15 cellular contexts compared by ENCODE assay signal in genomic region chr10:12710157-12710556, GRCh38.
DNase-seq lines count a peak whose midpoint lies in the region; ATAC-seq, FAIRE-seq and TF ChIP-seq lines count a peak whose summit lies in the region.
"Had no signal": no experiment of that assay in that cellular context is flagged by ENCODE, and none has a peak within 500 bp of the region (broad histone marks: within the 10 kb centered on the region; RNA-seq: fewer than 3 reads in every experiment).

No MANE protein-coding gene starts in this region.

- H3K36me3 Mint-ChIP-seq in Caco-2 (ENCODE audit: insufficient read depth, unreplicated experiment) (no peaks in the 10 kb centered on the region), astrocyte (ENCODE audit: low read depth, unreplicated experiment) (no peaks in the 10 kb centered on the region)

- FAIRE-seq in astrocyte (lab: Jason Lieb, UNC) (no peak), HepG2 (lab: Jason Lieb, UNC) (no peak)

- H3K27ac Mint-ChIP-seq in Caco-2 (ENCODE audit: unreplicated experiment) (peak overlapping the region; percentile 91), astrocyte (ENCODE audit: unreplicated experiment) (peak overlapping the region; percentile 99)

- no peaks in the 10 kb centered on the region for H4K20me1 ChIP-seq in KMS-11 (ENCODE audit: insufficient read depth)
- no peaks in the 10 kb centered on the region for H4K20me1 ChIP-seq in astrocyte (ENCODE audit: insufficient read depth, low read length)
- H4K20me1 ChIP-seq in HepG2 (ENCODE audit: insufficient read depth, low read length), result no peaks in the 10 kb centered on the region

- H2BK120ac ChIP-seq in trophoblast cell (ENCODE audit: insufficient read depth, low read length, poor library complexity), result no peak overlapping the region

- H3K4me3 ChIP-seq in Caco-2 (ENCODE audit: low read depth, low read length) (no peak overlapping the region), KMS-11 (IDR thresholded peaks at IDR 0.05; ENCODE audit: insufficient read depth, low read depth, low read length) (no peak overlapping the region), astrocyte (ENCODE audit: insufficient read depth, low read depth, low read length) (no peak overlapping the region), trophoblast cell (ENCODE audit: low read depth, low read length) (no peak overlapping the region), HepG2 (replicated peaks in 1 of 3; ENCODE audit: insufficient read depth in 1 of 3, low read depth in 2 of 3, low read length in 3 of 3) (no peak overlapping the region)
- H3K4me3 ChIP-seq: BLaER1, breast epithelium had no signal

- in situ Hi-C loops in HepG2 (cut with HindIII; ENCODE audit: extremely low pct_ligation_motif_present, low pct_unique_long_range_greater_than_20kb), result loop anchor here (10.0 kb wide), 1 partner anchor 365 kb away; no protein-coding TSS in a partner anchor

- H3K79me2 ChIP-seq in KMS-11 (ENCODE audit: insufficient read depth, low read depth) (no peaks in the 10 kb centered on the region), astrocyte (ENCODE audit: insufficient read depth, low read length) (no peaks in the 10 kb centered on the region), trophoblast cell (ENCODE audit: control insufficient read depth, insufficient read depth, low read length, poor library complexity) (no peaks in the 10 kb centered on the region), HepG2 (ENCODE audit: insufficient read depth, low read length) (no peaks in the 10 kb centered on the region)

- no peaks in the 10 kb centered on the region for H3K27me3 Mint-ChIP-seq in Caco-2 (ENCODE audit: insufficient read depth, unreplicated experiment)
- H3K27me3 Mint-ChIP-seq in astrocyte (ENCODE audit: low read depth, unreplicated experiment), result no peaks in the 10 kb centered on the region

- ATAC-seq in HG03378 (IDR thresholded peaks at IDR 0.05; ENCODE audit: unreplicated experiment), result no peak
- no peak for ATAC-seq in HepG2
- no peak for ATAC-seq in GM21723 (IDR thresholded peaks at IDR 0.05; ENCODE audit: unreplicated experiment)

- no peak overlapping the region for H3K9ac ChIP-seq in KMS-11
- H3K9ac ChIP-seq in astrocyte (ENCODE audit: low read length), result peak overlapping the region; percentile 67
- H3K9ac ChIP-seq in trophoblast cell (ENCODE audit: low read length), result no peak overlapping the region
- no peak overlapping the region for H3K9ac ChIP-seq in HepG2 (ENCODE audit: insufficient read depth, low read depth, low read length)
- H3K9ac ChIP-seq: BLaER1 had no signal

- H3K4me2 ChIP-seq in KMS-11, result no peak overlapping the region; the same call in 1 of the 2 replicates
- H3K4me2 ChIP-seq in astrocyte (ENCODE audit: low read length), result no peak overlapping the region
- no peak overlapping the region for H3K4me2 ChIP-seq in trophoblast cell (ENCODE audit: low read length)
- H3K4me2 ChIP-seq in HepG2 (ENCODE audit: low read depth, low read length), result no peak overlapping the region
- H3K4me2 ChIP-seq: BLaER1 had no signal

- peaks cover 34% of the 10 kb centered on the region for H3K4me1 Mint-ChIP-seq in Caco-2 (ENCODE audit: low read depth, unreplicated experiment)
- peaks cover 63% of the 10 kb centered on the region for H3K4me1 Mint-ChIP-seq in astrocyte (ENCODE audit: low read depth, unreplicated experiment)

- TF ChIP-seq CTCF in Caco-2 (IDR thresholded peaks at IDR 0.05; ENCODE audit: insufficient read depth in 1 of 2, low read depth in 1 of 2, low read length in 1 of 2, severe bottlenecking in 1 of 2, unreplicated experiment in 1 of 2) (no peak), KMS-11 (conservative IDR thresholded peaks at IDR 0.05; ENCODE audit: low read depth, low read length) (no peak), astrocyte (IDR thresholded peaks at IDR 0.05; ENCODE audit: insufficient read depth, low read depth, low read length) (no peak), HepG2 (CRISPR knock-in tag; IDR thresholded peaks at IDR 0.05) (no peak)

- no CpG with 5 or more reads among the region's 8 CpGs for WGBS in trophoblast cell (ENCODE audit: extremely low coverage, insufficient coverage, insufficient read length)
- WGBS in HepG2 (ENCODE audit: low lambda C conversion rate), result 57% methylated on average over 8 of the region's 8 CpGs

- no peaks in the 10 kb centered on the region for H3K9me3 ChIP-seq in Caco-2
- no peaks in the 10 kb centered on the region for H3K9me3 ChIP-seq in astrocyte (ENCODE audit: insufficient read depth, low read depth, low read length)
- no peaks in the 10 kb centered on the region for H3K9me3 ChIP-seq in trophoblast cell (ENCODE audit: insufficient read depth, low read depth, low read length)
- no peaks in the 10 kb centered on the region for H3K9me3 ChIP-seq in HepG2 (ENCODE audit: low read length)
- H3K9me3 ChIP-seq: BLaER1, breast epithelium had no signal

- POLR2A ChIA-PET in Caco-2 (lab: Charles Lee) (no interaction called here), HepG2 (lab: Yijun Ruan, JAX) (no interaction called here)

- H3K27ac ChIP-seq in KMS-11, result peak overlapping the region; percentile 49; the same call in 1 of the 2 replicates
- H3K27ac ChIP-seq in astrocyte (ENCODE audit: low read depth, low read length), result peak overlapping the region; percentile 91
- no peak overlapping the region for H3K27ac ChIP-seq in trophoblast cell (ENCODE audit: low read depth, low read length)
- no peak overlapping the region for H3K27ac ChIP-seq in HepG2 (ENCODE audit: extremely low read length, insufficient read depth, low read length)
- H3K27ac ChIP-seq: BLaER1 had no signal

- H3K27me3 ChIP-seq in Caco-2 (replicated peaks; ENCODE audit: control insufficient read depth, insufficient read depth, low read length) (no peaks in the 10 kb centered on the region), KMS-11 (ENCODE audit: insufficient read depth, low read depth) (no peaks in the 10 kb centered on the region), astrocyte (ENCODE audit: insufficient read depth, low read length) (no peaks in the 10 kb centered on the region), trophoblast cell (ENCODE audit: insufficient read depth, low read length) (no peaks in the 10 kb centered on the region), HepG2 (ENCODE audit: control insufficient read depth in 1 of 2, insufficient read depth in 2 of 2, low read length in 2 of 2) (no peaks in the 10 kb centered on the region)
- H3K27me3 ChIP-seq: BLaER1, breast epithelium had no signal

- H3K9me3 Mint-ChIP-seq in Caco-2 (ENCODE audit: unreplicated experiment), result no peaks in the 10 kb centered on the region
- no peaks in the 10 kb centered on the region for H3K9me3 Mint-ChIP-seq in astrocyte (ENCODE audit: unreplicated experiment)
- H3K9me3 Mint-ChIP-seq: activated naive CD4-positive, alpha-beta T cell treated with anti-CD3 and anti-CD28 coated beads for 36 hours had no signal

- intact Hi-C loops in Caco-2 (cut with micrococcal nuclease; ENCODE audit: unreplicated experiment) (loop anchor here (2.0 to 5.0 kb wide), 3 partner anchors 53 to 498 kb away; no protein-coding TSS in a partner anchor), HepG2 (cut with micrococcal nuclease; ENCODE audit: unreplicated experiment) (no loop called here)

- H2BK5ac ChIP-seq in trophoblast cell (ENCODE audit: low read depth, low read length, poor library complexity), result no peak overlapping the region

- H3K4me3 Mint-ChIP-seq in Caco-2 (ENCODE audit: unreplicated experiment) (no peak overlapping the region), astrocyte (ENCODE audit: unreplicated experiment) (no peak overlapping the region)
- H3K4me3 Mint-ChIP-seq: activated naive CD4-positive, alpha-beta T cell treated with anti-CD3 and anti-CD28 coated beads for 36 hours had no signal

- TF ChIP-seq RAD21 in HepG2 (CRISPR knock-in tag; IDR thresholded peaks at IDR 0.05), result no peak

- TF ChIP-seq POLR2A in HepG2 (IDR thresholded peaks at IDR 0.05; ENCODE audit: insufficient read depth in 1 of 2, low read depth in 2 of 2, low read length in 2 of 2), result no peak

- H3K14ac ChIP-seq in trophoblast cell (ENCODE audit: low read length), result no peak overlapping the region

- CTCF ChIA-PET in Caco-2 (lab: Charles Lee), result interaction anchor here (0.5 to 1.3 kb wide), 6 partner anchors 11 to 380 kb away, joined by 3 to 6 read pairs (median 3); no protein-coding TSS in a partner anchor
- CTCF ChIA-PET in HepG2 (lab: Yijun Ruan, JAX; ENCODE audit: low intra/inter-chr PET ratio, low total read pairs), result no interaction called here

- H4K91ac ChIP-seq in trophoblast cell (ENCODE audit: low read depth, low read length), result peak overlapping the region; percentile 51

- no peak overlapping the region for H3K4ac ChIP-seq in trophoblast cell (ENCODE audit: low read depth, low read length)

- TF ChIP-seq EP300 in HepG2 (IDR thresholded peaks at IDR 0.05; ENCODE audit: low read depth in 2 of 2, low read length in 2 of 2) (no peak), HepG2 (CRISPR knock-in tag; IDR thresholded peaks at IDR 0.05; ENCODE audit: borderline replicate concordance) (no peak)

- H3K79me1 ChIP-seq in trophoblast cell (ENCODE audit: low read length), result no peaks in the 10 kb centered on the region

- no peak overlapping the region for H3K18ac ChIP-seq in trophoblast cell (ENCODE audit: low read length)

- no peak overlapping the region for H2BK12ac ChIP-seq in trophoblast cell (ENCODE audit: low read length)

- H3K23ac ChIP-seq in trophoblast cell (ENCODE audit: low read length), result no peak overlapping the region

- no peak overlapping the region for H4K8ac ChIP-seq in trophoblast cell (ENCODE audit: low read depth, low read length)

- H3K4me1 ChIP-seq in Caco-2 (peaks cover 26% of the 10 kb centered on the region), KMS-11 (ENCODE audit: low read depth, poor library complexity, severe bottlenecking) (peaks cover 40% of the 10 kb centered on the region), astrocyte (ENCODE audit: insufficient read depth, low read length) (peaks cover 57% of the 10 kb centered on the region), trophoblast cell (ENCODE audit: control insufficient read depth in 1 of 2, insufficient read depth in 2 of 2, low read length in 2 of 2) (peaks cover 4 to 6% of the 10 kb centered on the region in 2 experiments), HepG2 (ENCODE audit: insufficient read depth, low read length) (no peaks in the 10 kb centered on the region)
- H3K4me1 ChIP-seq: breast epithelium had no signal

- H2AFZ ChIP-seq in KMS-11 (ENCODE audit: low read depth) (no peak overlapping the region), astrocyte (ENCODE audit: low read depth, low read length) (no peak overlapping the region), trophoblast cell (ENCODE audit: insufficient read depth, low read length, poor library complexity) (no peak overlapping the region), HepG2 (ENCODE audit: low read length) (no peak overlapping the region)

- BruUV-seq in Caco-2 (replicated peaks; lab: Mats Ljungman, UMichigan) (no TSS peak), HepG2 (replicated peaks; lab: Mats Ljungman, UMichigan) (no TSS peak)

- no peak overlapping the region for H2AK5ac ChIP-seq in trophoblast cell (ENCODE audit: low read length)

- H3K36me3 ChIP-seq in Caco-2 (ENCODE audit: control insufficient read depth, insufficient read depth, low read length) (no peaks in the 10 kb centered on the region), KMS-11 (ENCODE audit: insufficient read depth) (no peaks in the 10 kb centered on the region), astrocyte (ENCODE audit: insufficient read depth, low read length) (no peaks in the 10 kb centered on the region), trophoblast cell (ENCODE audit: control insufficient read depth in 1 of 2, insufficient read depth in 2 of 2, low read length in 2 of 2) (no peaks in the 10 kb centered on the region), HepG2 (replicated peaks in 1 of 2; ENCODE audit: control insufficient read depth in 1 of 2, insufficient read depth in 2 of 2, low read length in 2 of 2) (no peaks in the 10 kb centered on the region)
- H3K36me3 ChIP-seq: BLaER1, breast epithelium had no signal

- DNase-seq in Caco-2 (no peak), astrocyte (ENCODE audit: low read depth) (no peak), trophoblast cell (no peak), HepG2 (ENCODE audit: low spot score) (no peak), kidney tubule cell (ENCODE audit: low spot score) (no peak)
- DNase-seq: activated CD8-positive, alpha-beta memory T cell treated with anti-CD3 and anti-CD28 coated beads for 24 hours; activated naive CD4-positive, alpha-beta T cell treated with anti-CD3 and anti-CD28 coated beads for 36 hours; KBM-7; NCI-H1092 treated with DMSO at 0.1 percent for 48 hours; stimulated activated CD4-positive, alpha-beta T cell treated with anti-CD3 and anti-CD28 coated beads, Interleukin-12 subunit alpha, Interleukin-12 subunit beta, amount 100 ng/mL, for 4 hours had no signal

- no peak overlapping the region for H4K12ac ChIP-seq in trophoblast cell (ENCODE audit: low read depth, low read length)

Comparison
In these comparisons a context has a peak if more than half of its experiments do, and no peak if none do; other contexts are left out.
1. H3K27ac ChIP-seq: peak in KMS-11 (single experiment) and astrocyte (single experiment); none in trophoblast cell (single experiment) and HepG2 (single experiment).